ENCODE assay signal across 11 cellular contexts in the genomic region with DNA sequence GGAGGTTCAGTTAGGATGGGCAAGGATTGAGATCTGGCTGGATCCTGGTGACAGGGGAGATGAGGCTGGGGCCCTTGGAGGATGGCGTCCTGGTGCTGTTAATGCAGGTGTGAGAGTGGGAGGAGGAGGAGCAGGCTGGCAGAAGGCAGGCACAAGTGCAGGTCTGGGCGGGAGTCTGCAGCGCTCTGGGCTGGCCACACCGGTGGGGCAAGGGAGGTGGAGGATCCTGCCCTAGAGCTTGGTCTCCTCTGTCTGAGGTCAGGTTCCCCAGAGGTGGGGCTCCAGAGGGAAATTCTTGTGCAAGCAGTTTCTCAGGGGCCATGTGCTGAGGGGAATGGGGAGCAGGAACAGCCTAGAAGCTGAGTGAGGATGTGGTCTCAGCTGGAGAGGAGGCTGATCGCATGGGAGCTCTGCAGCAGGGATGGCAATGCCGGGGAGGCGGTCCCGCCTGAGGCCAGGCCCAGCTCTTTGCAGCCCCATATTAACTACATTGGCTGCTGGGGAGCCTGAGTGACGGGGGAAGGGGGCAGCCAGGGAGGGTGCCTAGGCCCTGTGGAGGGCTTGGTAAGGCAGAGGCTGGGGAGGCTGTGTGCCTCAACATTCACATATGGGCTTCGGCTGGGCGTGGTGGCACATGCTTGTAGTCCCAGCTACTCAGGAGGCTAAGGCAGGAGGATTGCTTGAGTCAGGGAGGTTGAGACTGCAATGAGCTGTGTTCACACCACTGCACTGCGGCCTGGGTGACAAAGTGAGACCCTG. TPM values are rescaled to one million over a fixed set of nuclear protein-coding genes. Genes with fewer than 3 reads are reported as not detected.
DNase-seq lines count a peak whose midpoint lies in the region; ATAC-seq and TF ChIP-seq lines count a peak whose summit lies in the region.
"Not testable (repeated sequence)": the region's sequence is repeated elsewhere in the genome, so short reads cannot be mapped to it uniquely, and the experiment has no call there.
"Had no signal": no experiment of that assay in that cellular context is flagged by ENCODE, and none has a peak within 500 bp of the region (broad histone marks: within the 10 kb centered on the region; RNA-seq: fewer than 3 reads in every experiment).

No MANE protein-coding gene starts in this region.

- H3K27ac Mint-ChIP-seq in CD8-positive, alpha-beta T cell = not testable (repeated sequence)
- peak overlapping the region; percentile 82 for H3K27ac Mint-ChIP-seq in T-helper 1 cell treated with Interleukin-12 subunit alpha and Interleukin-12 subunit beta and Interleukin-4 antibody, amounts not matched to agents 30 μg/mL and 1 μg/mL, for 36 hours
- peak overlapping the region; percentile 72 for H3K27ac Mint-ChIP-seq in activated CD8-positive, alpha-beta T cell treated with anti-CD3 and anti-CD28 coated beads, Interleukin-2, amount 10 ng/mL, durations not matched to agents 7 days and 5 days
- H3K27ac Mint-ChIP-seq in activated naive CD8-positive, alpha-beta T cell treated with anti-CD3 and anti-CD28 coated beads, Interleukin-2, amount 10 ng/mL, durations not matched to agents 7 days and 5 days = peak overlapping the region; percentile 73
- H3K27ac Mint-ChIP-seq in stimulated activated naive CD8-positive, alpha-beta T cell treated with anti-CD3 and anti-CD28 coated beads, Interleukin-15, amount 100 ng/mL, for 72 hours = peak overlapping the region in 1 of 2 donors; percentile 85

- TF ChIP-seq CTCF in CD8-positive, alpha-beta T cell (IDR thresholded peaks at IDR 0.05) = not testable (repeated sequence)

- CTCF ChIA-PET in CD8-positive, alpha-beta T cell (lab: Charles Lee) = interaction anchor here (5.0 kb wide), 1 partner anchor 18 kb away, joined by 17 read pairs; no protein-coding TSS in a partner anchor
- CTCF ChIA-PET in activated CD8-positive, alpha-beta T cell treated with anti-CD3 and anti-CD28 coated beads, Interleukin-2, amount 10 ng/mL, durations not matched to agents 7 days and 5 days (lab: Charles Lee) = interaction anchor here (16.3 kb wide), 1 partner anchor 22 kb away, joined by 270 read pairs; no protein-coding TSS in a partner anchor

- intact Hi-C loops in CD8-positive, alpha-beta T cell (cut with DNase I, micrococcal nuclease); left colon (cut with DNase I, micrococcal nuclease): not testable (repeated sequence)

- H3K4me1 ChIP-seq in CD8-positive, alpha-beta T cell (ENCODE audit: insufficient read depth, low read length) = peaks cover 21% of the 10 kb centered on the region

- not testable (repeated sequence) for H3K27me3 Mint-ChIP-seq in CD8-positive, alpha-beta T cell (ENCODE audit: low read depth); T-helper 1 cell treated with Interleukin-12 subunit alpha and Interleukin-12 subunit beta and Interleukin-4 antibody, amounts not matched to agents 30 μg/mL and 1 μg/mL, for 36 hours (ENCODE audit: low read depth); activated CD8-positive, alpha-beta T cell treated with anti-CD3 and anti-CD28 coated beads, Interleukin-2, amount 10 ng/mL, durations not matched to agents 7 days and 5 days (ENCODE audit: low read depth); activated naive CD8-positive, alpha-beta T cell treated with anti-CD3 and anti-CD28 coated beads, Interleukin-2, amount 10 ng/mL, durations not matched to agents 7 days and 5 days
- H3K27me3 Mint-ChIP-seq in stimulated activated naive CD8-positive, alpha-beta T cell treated with anti-CD3 and anti-CD28 coated beads, Interleukin-15, amount 100 ng/mL, for 72 hours = peaks cover 16% of the 10 kb centered on the region

- not testable (repeated sequence) for H3K36me3 ChIP-seq in CD8-positive, alpha-beta T cell (ENCODE audit: insufficient read depth, low read length)

- H3K36me3 Mint-ChIP-seq in CD8-positive, alpha-beta T cell = peaks cover 19% of the 10 kb centered on the region
- peaks cover 56% of the 10 kb centered on the region for H3K36me3 Mint-ChIP-seq in T-helper 1 cell treated with Interleukin-12 subunit alpha and Interleukin-12 subunit beta and Interleukin-4 antibody, amounts not matched to agents 30 μg/mL and 1 μg/mL, for 36 hours (ENCODE audit: low read depth)
- H3K36me3 Mint-ChIP-seq in activated CD8-positive, alpha-beta T cell treated with anti-CD3 and anti-CD28 coated beads, Interleukin-2, amount 10 ng/mL, durations not matched to agents 7 days and 5 days (ENCODE audit: low read depth) = peaks cover 78% of the 10 kb centered on the region
- peaks cover 59% of the 10 kb centered on the region for H3K36me3 Mint-ChIP-seq in activated naive CD8-positive, alpha-beta T cell treated with anti-CD3 and anti-CD28 coated beads, Interleukin-2, amount 10 ng/mL, durations not matched to agents 7 days and 5 days

- not testable (repeated sequence) for H3K9me3 ChIP-seq in CD8-positive, alpha-beta T cell (ENCODE audit: low read length)

- H3K4me3 Mint-ChIP-seq in CD8-positive, alpha-beta T cell; activated CD8-positive, alpha-beta T cell treated with anti-CD3 and anti-CD28 coated beads, Interleukin-2, amount 10 ng/mL, durations not matched to agents 7 days and 5 days; stimulated activated naive CD8-positive, alpha-beta T cell treated with anti-CD3 and anti-CD28 coated beads, Interleukin-15, amount 100 ng/mL, for 72 hours: not testable (repeated sequence)
- H3K4me3 Mint-ChIP-seq in T-helper 1 cell treated with Interleukin-12 subunit alpha and Interleukin-12 subunit beta and Interleukin-4 antibody, amounts not matched to agents 30 μg/mL and 1 μg/mL, for 36 hours = peak overlapping the region; percentile 69
- H3K4me3 Mint-ChIP-seq in activated naive CD8-positive, alpha-beta T cell treated with anti-CD3 and anti-CD28 coated beads, Interleukin-2, amount 10 ng/mL, durations not matched to agents 7 days and 5 days = peak overlapping the region; percentile 59

- not testable (repeated sequence) for H3K9me3 Mint-ChIP-seq in CD8-positive, alpha-beta T cell; T-helper 1 cell treated with Interleukin-12 subunit alpha and Interleukin-12 subunit beta and Interleukin-4 antibody, amounts not matched to agents 30 μg/mL and 1 μg/mL, for 36 hours; activated CD8-positive, alpha-beta T cell treated with anti-CD3 and anti-CD28 coated beads, Interleukin-2, amount 10 ng/mL, durations not matched to agents 7 days and 5 days (ENCODE audit: insufficient read depth); activated naive CD8-positive, alpha-beta T cell treated with anti-CD3 and anti-CD28 coated beads, Interleukin-2, amount 10 ng/mL, durations not matched to agents 7 days and 5 days; stimulated activated naive CD8-positive, alpha-beta T cell treated with anti-CD3 and anti-CD28 coated beads, Interleukin-15, amount 100 ng/mL, for 72 hours

- peaks cover 46% of the 10 kb centered on the region for H3K4me1 Mint-ChIP-seq in CD8-positive, alpha-beta T cell (ENCODE audit: low read depth)
- peaks cover 66% of the 10 kb centered on the region for H3K4me1 Mint-ChIP-seq in T-helper 1 cell treated with Interleukin-12 subunit alpha and Interleukin-12 subunit beta and Interleukin-4 antibody, amounts not matched to agents 30 μg/mL and 1 μg/mL, for 36 hours (ENCODE audit: low read depth)
- peaks cover 91% of the 10 kb centered on the region for H3K4me1 Mint-ChIP-seq in activated CD8-positive, alpha-beta T cell treated with anti-CD3 and anti-CD28 coated beads, Interleukin-2, amount 10 ng/mL, durations not matched to agents 7 days and 5 days (ENCODE audit: low read depth)
- H3K4me1 Mint-ChIP-seq in activated naive CD8-positive, alpha-beta T cell treated with anti-CD3 and anti-CD28 coated beads, Interleukin-2, amount 10 ng/mL, durations not matched to agents 7 days and 5 days = peaks cover 72% of the 10 kb centered on the region
- peaks cover 75% of the 10 kb centered on the region for H3K4me1 Mint-ChIP-seq in stimulated activated naive CD8-positive, alpha-beta T cell treated with anti-CD3 and anti-CD28 coated beads, Interleukin-15, amount 100 ng/mL, for 72 hours

- peak; percentile 29 for ATAC-seq in CD8-positive, alpha-beta T cell
- ATAC-seq in activated CD8-positive, alpha-beta T cell treated with anti-CD3 and anti-CD28 coated beads, Interleukin-2, amount 10 ng/mL, durations not matched to agents 7 days and 5 days = peak; percentile 37
- ATAC-seq in activated naive CD8-positive, alpha-beta T cell treated with anti-CD3 and anti-CD28 coated beads, Interleukin-2, amount 10 ng/mL, durations not matched to agents 7 days and 5 days (ENCODE audit: low read depth) = peak; percentile 6
- ATAC-seq in left colon = peak; percentile 21
- peak; percentile 61 for ATAC-seq in stimulated activated naive CD8-positive, alpha-beta T cell treated with anti-CD3 and anti-CD28 coated beads, Interleukin-15, amount 100 ng/mL, for 72 hours

- DNase-seq in CD8-positive, alpha-beta T cell = peak in 1 of 7 experiments; percentile 18
- not testable (repeated sequence) for DNase-seq in activated CD8-positive, alpha-beta T cell treated with anti-CD3 and anti-CD28 coated beads, Interleukin-2, amount 10 ng/mL, durations not matched to agents 7 days and 5 days; activated naive CD8-positive, alpha-beta T cell treated with anti-CD3 and anti-CD28 coated beads, Interleukin-2, amount 10 ng/mL, durations not matched to agents 7 days and 5 days; left colon; stimulated activated naive CD8-positive, alpha-beta T cell treated with anti-CD3 and anti-CD28 coated beads, Interleukin-15, amount 100 ng/mL, for 72 hours

- H3K4me3 ChIP-seq in CD8-positive, alpha-beta T cell (ENCODE audit: low read depth, low read length) = not testable (repeated sequence)

- not testable (repeated sequence) for H3K27me3 ChIP-seq in CD8-positive, alpha-beta T cell (ENCODE audit: insufficient read depth, low read length)

- H3K27ac ChIP-seq in CD8-positive, alpha-beta T cell (ENCODE audit: low read depth, low read length) = not testable (repeated sequence)

- POLR2A ChIA-PET in CD8-positive, alpha-beta T cell (lab: Charles Lee); activated CD8-positive, alpha-beta T cell treated with anti-CD3 and anti-CD28 coated beads, Interleukin-2, amount 10 ng/mL, durations not matched to agents 7 days and 5 days (lab: Charles Lee): not testable (repeated sequence)
- POLR2A ChIA-PET in activated naive CD8-positive, alpha-beta T cell treated with anti-CD3 and anti-CD28 coated beads, Interleukin-2, amount 10 ng/mL, durations not matched to agents 7 days and 5 days (lab: Charles Lee) = interaction anchor here (0.8 to 6.3 kb wide), 3 partner anchors 12 to 23 kb away, joined by 4 to 57 read pairs (median 8); a partner anchor contains a TSS

RNA-seq across cellular contexts. Expression of a gene that starts 6.4 kb away (rescaled TPM):
- under 1 TPM; 0.11 to 0.36 TPM for total RNA-seq in CD8-positive, alpha-beta T cell
- 10 to 100 TPM; 58.0 to 66.1 TPM for total RNA-seq in activated CD8-positive, alpha-beta T cell treated with anti-CD3 and anti-CD28 coated beads, Interleukin-2, amount 10 ng/mL, durations not matched to agents 7 days and 5 days
- 10 to 100 TPM; 49.3 to 60.4 TPM for total RNA-seq in activated naive CD8-positive, alpha-beta T cell treated with anti-CD3 and anti-CD28 coated beads, Interleukin-2, amount 10 ng/mL, durations not matched to agents 7 days and 5 days
- total RNA-seq in left colon = 1 to 10 TPM in 1 of 2 donors, under 1 TPM in 1; 0.70 to 1.1 TPM
- total RNA-seq: dermis blood vessel endothelial cell, RPMI7951 had no signal

RNA-seq across cellular contexts. Expression of a gene that starts 12.7 kb away (rescaled TPM):
- 100 to 1,000 TPM; 123 to 127 TPM for total RNA-seq in CD8-positive, alpha-beta T cell
- 1,000 to 10,000 TPM; 1,836 to 1,884 TPM for total RNA-seq in activated CD8-positive, alpha-beta T cell treated with anti-CD3 and anti-CD28 coated beads, Interleukin-2, amount 10 ng/mL, durations not matched to agents 7 days and 5 days
- total RNA-seq in activated naive CD8-positive, alpha-beta T cell treated with anti-CD3 and anti-CD28 coated beads, Interleukin-2, amount 10 ng/mL, durations not matched to agents 7 days and 5 days = 1,000 to 10,000 TPM; 2,319 to 2,425 TPM
- 100 to 1,000 TPM; 265 to 865 TPM for total RNA-seq in left colon

RNA-seq across cellular contexts. Expression of a gene that starts 16.0 kb away (rescaled TPM):
- total RNA-seq in CD8-positive, alpha-beta T cell = not detected
- total RNA-seq in activated CD8-positive, alpha-beta T cell treated with anti-CD3 and anti-CD28 coated beads, Interleukin-2, amount 10 ng/mL, durations not matched to agents 7 days and 5 days = under 1 TPM; 0.84 to 0.94 TPM
- 1 to 10 TPM; 1.6 TPM for total RNA-seq in activated naive CD8-positive, alpha-beta T cell treated with anti-CD3 and anti-CD28 coated beads, Interleukin-2, amount 10 ng/mL, durations not matched to agents 7 days and 5 days
- total RNA-seq in left colon = 100 to 1,000 TPM in 1 of 2 donors, 10 to 100 TPM in 1; 91.8 to 107 TPM
- total RNA-seq: Daoy, dermis blood vessel endothelial cell, SJCRH30, temporal lobe had no signal

RNA-seq across cellular contexts. Expression of a gene that starts 28.9 kb away (rescaled TPM):
- total RNA-seq in CD8-positive, alpha-beta T cell = 10 to 100 TPM; 13.1 to 14.0 TPM
- total RNA-seq in activated CD8-positive, alpha-beta T cell treated with anti-CD3 and anti-CD28 coated beads, Interleukin-2, amount 10 ng/mL, durations not matched to agents 7 days and 5 days = 10 to 100 TPM; 57.4 to 57.9 TPM
- total RNA-seq in activated naive CD8-positive, alpha-beta T cell treated with anti-CD3 and anti-CD28 coated beads, Interleukin-2, amount 10 ng/mL, durations not matched to agents 7 days and 5 days = 10 to 100 TPM; 36.3 to 36.9 TPM
- total RNA-seq in left colon = 10 to 100 TPM; 18.8 to 19.3 TPM

RNA-seq across cellular contexts. Expression of a gene that starts 29.0 kb away (rescaled TPM):
- 1 to 10 TPM; 6.4 to 7.1 TPM for total RNA-seq in CD8-positive, alpha-beta T cell
- total RNA-seq in activated CD8-positive, alpha-beta T cell treated with anti-CD3 and anti-CD28 coated beads, Interleukin-2, amount 10 ng/mL, durations not matched to agents 7 days and 5 days = 10 to 100 TPM; 41.0 to 41.7 TPM
- total RNA-seq in activated naive CD8-positive, alpha-beta T cell treated with anti-CD3 and anti-CD28 coated beads, Interleukin-2, amount 10 ng/mL, durations not matched to agents 7 days and 5 days = 10 to 100 TPM; 38.1 to 42.6 TPM
- 10 to 100 TPM; 26.6 to 31.4 TPM for total RNA-seq in left colon

Comparison
In these comparisons a context has a peak if more than half of its experiments do, and no peak if none do; other contexts are left out.
1. ATAC-seq: peak in every context shown above with its lines; median percentile 61 in stimulated activated naive CD8-positive, alpha-beta T cell treated with anti-CD3 and anti-CD28 coated beads, Interleukin-15, amount 100 ng/mL, for 72 hours; 37 in activated CD8-positive, alpha-beta T cell treated with anti-CD3 and anti-CD28 coated beads, Interleukin-2, amount 10 ng/mL, durations not matched to agents 7 days and 5 days; 29 in CD8-positive, alpha-beta T cell; 21 in left colon; 6 in activated naive CD8-positive, alpha-beta T cell treated with anti-CD3 and anti-CD28 coated beads, Interleukin-2, amount 10 ng/mL, durations not matched to agents 7 days and 5 days.
2. RNA of a gene that starts 6.4 kb away (total RNA-seq): 58.0 to 66.1 TPM in activated CD8-positive, alpha-beta T cell treated with anti-CD3 and anti-CD28 coated beads, Interleukin-2, amount 10 ng/mL, durations not matched to agents 7 days and 5 days and 49.3 to 60.4 TPM in activated naive CD8-positive, alpha-beta T cell treated with anti-CD3 and anti-CD28 coated beads, Interleukin-2, amount 10 ng/mL, durations not matched to agents 7 days and 5 days; 0.70 to 1.1 TPM in left colon and 0.11 to 0.36 TPM in CD8-positive, alpha-beta T cell; every median in the first group is over 10 times any median in the second.
3. RNA of a gene that starts 16.0 kb away (total RNA-seq): 91.8 to 107 TPM in left colon; 1.6 TPM in activated naive CD8-positive, alpha-beta T cell treated with anti-CD3 and anti-CD28 coated beads, Interleukin-2, amount 10 ng/mL, durations not matched to agents 7 days and 5 days, 0.84 to 0.94 TPM in activated CD8-positive, alpha-beta T cell treated with anti-CD3 and anti-CD28 coated beads, Interleukin-2, amount 10 ng/mL, durations not matched to agents 7 days and 5 days and not detected in CD8-positive, alpha-beta T cell; every median in the first group is over 10 times any median in the second.